ENCODE assay signal across 1 cellular context in genomic region chrX:33336783-33337182, GRCh38.
TF ChIP-seq lines count a peak whose summit lies in the region.

No MANE protein-coding gene starts in this region.

TF ChIP-seq in GM23338, 12 proteins besides CTCF, POLR2A, EP300 and RAD21 (continued from another document):
- TF ChIP-seq ZNF462 (CRISPR knock-in tag; IDR thresholded peaks at IDR 0.05) (no peak), ETS1 (IDR thresholded peaks at IDR 0.05) (no peak), POLR2AphosphoS5 (IDR thresholded peaks at IDR 0.05; ENCODE audit: low read depth) (no peak), ZNF331 (CRISPR knock-in tag; IDR thresholded peaks at IDR 0.05; ENCODE audit: low read depth) (no peak), NANOG (IDR thresholded peaks at IDR 0.05; ENCODE audit: borderline replicate concordance) (no peak), STAT1 (IDR thresholded peaks at IDR 0.05; ENCODE audit: unreplicated experiment) (no peak), EZH2phosphoT487 (IDR thresholded peaks at IDR 0.05; ENCODE audit: unreplicated experiment) (no peak), JUNB (IDR thresholded peaks at IDR 0.05; ENCODE audit: unreplicated experiment) (no peak), ZNF114 (CRISPR knock-in tag; IDR thresholded peaks at IDR 0.05) (no peak)
- TF ChIP-seq, protein P1, sequence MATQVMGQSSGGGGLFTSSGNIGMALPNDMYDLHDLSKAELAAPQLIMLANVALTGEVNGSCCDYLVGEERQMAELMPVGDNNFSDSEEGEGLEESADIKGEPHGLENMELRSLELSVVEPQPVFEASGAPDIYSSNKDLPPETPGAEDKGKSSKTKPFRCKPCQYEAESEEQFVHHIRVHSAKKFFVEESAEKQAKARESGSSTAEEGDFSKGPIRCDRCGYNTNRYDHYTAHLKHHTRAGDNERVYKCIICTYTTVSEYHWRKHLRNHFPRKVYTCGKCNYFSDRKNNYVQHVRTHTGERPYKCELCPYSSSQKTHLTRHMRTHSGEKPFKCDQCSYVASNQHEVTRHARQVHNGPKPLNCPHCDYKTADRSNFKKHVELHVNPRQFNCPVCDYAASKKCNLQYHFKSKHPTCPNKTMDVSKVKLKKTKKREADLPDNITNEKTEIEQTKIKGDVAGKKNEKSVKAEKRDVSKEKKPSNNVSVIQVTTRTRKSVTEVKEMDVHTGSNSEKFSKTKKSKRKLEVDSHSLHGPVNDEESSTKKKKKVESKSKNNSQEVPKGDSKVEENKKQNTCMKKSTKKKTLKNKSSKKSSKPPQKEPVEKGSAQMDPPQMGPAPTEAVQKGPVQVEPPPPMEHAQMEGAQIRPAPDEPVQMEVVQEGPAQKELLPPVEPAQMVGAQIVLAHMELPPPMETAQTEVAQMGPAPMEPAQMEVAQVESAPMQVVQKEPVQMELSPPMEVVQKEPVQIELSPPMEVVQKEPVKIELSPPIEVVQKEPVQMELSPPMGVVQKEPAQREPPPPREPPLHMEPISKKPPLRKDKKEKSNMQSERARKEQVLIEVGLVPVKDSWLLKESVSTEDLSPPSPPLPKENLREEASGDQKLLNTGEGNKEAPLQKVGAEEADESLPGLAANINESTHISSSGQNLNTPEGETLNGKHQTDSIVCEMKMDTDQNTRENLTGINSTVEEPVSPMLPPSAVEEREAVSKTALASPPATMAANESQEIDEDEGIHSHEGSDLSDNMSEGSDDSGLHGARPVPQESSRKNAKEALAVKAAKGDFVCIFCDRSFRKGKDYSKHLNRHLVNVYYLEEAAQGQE (IDR thresholded peaks at IDR 0.05; ENCODE audit: unreplicated experiment) = no peak
